In the genomic region with DNA sequence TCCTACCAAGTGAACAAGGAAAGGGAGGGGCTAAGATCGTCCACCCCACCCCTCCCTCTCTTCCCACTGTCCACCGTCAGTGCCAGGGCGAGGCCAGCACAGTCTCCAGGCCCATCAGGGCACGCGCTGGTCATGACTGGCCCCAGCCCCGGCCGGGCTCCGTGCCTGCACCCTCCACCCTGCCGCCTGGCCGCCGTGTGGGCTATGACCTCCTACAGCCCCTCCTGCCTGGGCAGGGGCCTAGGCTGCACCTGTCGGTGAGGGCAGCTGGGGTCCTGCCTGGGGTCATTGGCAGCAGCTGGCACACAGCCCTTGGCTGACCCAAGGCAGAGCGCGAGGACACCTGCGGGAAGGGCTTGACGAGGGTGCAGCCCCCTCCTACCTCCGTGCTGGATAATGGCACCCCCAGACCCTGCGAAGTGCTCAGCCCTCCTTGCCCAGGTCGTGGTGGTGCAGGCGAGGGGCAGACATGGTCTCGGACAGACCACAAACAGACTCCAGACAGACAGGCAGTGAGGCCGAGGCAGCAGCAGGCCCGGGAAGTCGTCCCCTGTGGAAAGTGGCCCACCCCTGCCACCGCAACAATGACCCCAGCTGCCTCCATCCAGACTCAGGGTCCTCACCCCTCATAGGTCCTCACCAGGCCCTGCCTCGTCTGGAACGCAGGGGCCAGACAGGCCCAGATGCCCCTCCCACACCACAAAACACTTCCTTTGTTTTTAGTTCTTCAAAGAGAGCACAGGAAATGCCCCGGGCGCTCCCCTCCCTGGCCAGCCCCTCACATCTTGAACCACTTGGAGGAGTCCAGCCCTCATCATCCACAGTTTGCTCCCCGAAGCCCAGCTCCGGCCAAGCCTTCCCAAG, we compare ENCODE assay signal across 12 cellular contexts. TPM values are rescaled to one million over a fixed set of nuclear protein-coding genes. Genes with fewer than 3 reads are reported as not detected.
DNase-seq lines count a peak whose midpoint lies in the region; ATAC-seq and TF ChIP-seq lines count a peak whose summit lies in the region.
"Had no signal": no experiment of that assay in that cellular context is flagged by ENCODE, and none has a peak within 500 bp of the region (broad histone marks: within the 10 kb centered on the region; RNA-seq: fewer than 3 reads in every experiment).

No MANE protein-coding gene starts in this region.

- no peak overlapping the region for H3K4me3 Mint-ChIP-seq in activated CD4-positive, alpha-beta T cell treated with anti-CD3 and anti-CD28 coated beads for 36 hours
- no peak overlapping the region for H3K4me3 Mint-ChIP-seq in glutamatergic neuron (ENCODE audit: unreplicated experiment)

- peaks cover 2% of the 10 kb centered on the region for H3K27me3 ChIP-seq in NT2/D1 (ENCODE audit: insufficient read depth, insufficient read length)

- intact Hi-C loops in activated CD4-positive, alpha-beta T cell treated with anti-CD3 and anti-CD28 coated beads for 36 hours (cut with DNase I, micrococcal nuclease), result no loop called here
- intact Hi-C loops in posterior vena cava (cut with DNase I), result no loop called here

- H3K27me3 Mint-ChIP-seq in activated CD4-positive, alpha-beta T cell treated with anti-CD3 and anti-CD28 coated beads for 36 hours, result no peaks in the 10 kb centered on the region
- peaks cover 2% of the 10 kb centered on the region for H3K27me3 Mint-ChIP-seq in glutamatergic neuron (ENCODE audit: unreplicated experiment)
- H3K27me3 Mint-ChIP-seq: naive thymus-derived CD4-positive, alpha-beta T cell had no signal

- H3K4me1 Mint-ChIP-seq in activated CD4-positive, alpha-beta T cell treated with anti-CD3 and anti-CD28 coated beads for 36 hours, result peaks cover 9% of the 10 kb centered on the region
- no peaks in the 10 kb centered on the region for H3K4me1 Mint-ChIP-seq in glutamatergic neuron (ENCODE audit: low read depth, unreplicated experiment)

- no peaks in the 10 kb centered on the region for H3K36me3 ChIP-seq in NT2/D1 (ENCODE audit: insufficient read depth, insufficient read length, low read length)

- no peaks in the 10 kb centered on the region for H3K9me3 ChIP-seq in NT2/D1 (ENCODE audit: insufficient read depth, low read length)

- POLR2A ChIA-PET in activated CD4-positive, alpha-beta T cell treated with anti-CD3 and anti-CD28 coated beads for 36 hours (lab: Charles Lee), result no interaction called here

- no peaks in the 10 kb centered on the region for H3K36me3 Mint-ChIP-seq in activated CD4-positive, alpha-beta T cell treated with anti-CD3 and anti-CD28 coated beads for 36 hours (ENCODE audit: low read depth)
- H3K36me3 Mint-ChIP-seq in glutamatergic neuron (ENCODE audit: unreplicated experiment), result no peaks in the 10 kb centered on the region
- H3K36me3 Mint-ChIP-seq: naive thymus-derived CD4-positive, alpha-beta T cell had no signal

- no peak for TF ChIP-seq CTCF in glutamatergic neuron (IDR thresholded peaks at IDR 0.05; ENCODE audit: partially characterized antibody, unreplicated experiment)

- no peak overlapping the region for H3K27ac Mint-ChIP-seq in activated CD4-positive, alpha-beta T cell treated with anti-CD3 and anti-CD28 coated beads for 36 hours
- no peak overlapping the region for H3K27ac Mint-ChIP-seq in glutamatergic neuron (ENCODE audit: unreplicated experiment)

- peaks cover 11% of the 10 kb centered on the region for H3K4me1 ChIP-seq in NT2/D1 (ENCODE audit: insufficient read depth, insufficient read length)

- CTCF ChIA-PET in activated CD4-positive, alpha-beta T cell treated with anti-CD3 and anti-CD28 coated beads for 36 hours (lab: Charles Lee), result interaction anchor here (0.8 kb wide), 1 partner anchor 143 kb away, joined by 3 read pairs; no protein-coding TSS in a partner anchor

- ATAC-seq in activated CD4-positive, alpha-beta T cell treated with anti-CD3 and anti-CD28 coated beads for 36 hours, result no peak
- no peak for ATAC-seq in left lobe of liver
- ATAC-seq: naive thymus-derived CD4-positive, alpha-beta T cell; PC-3 had no signal

- H3K9me3 Mint-ChIP-seq in activated CD4-positive, alpha-beta T cell treated with anti-CD3 and anti-CD28 coated beads for 36 hours (ENCODE audit: low read depth), result no peaks in the 10 kb centered on the region
- H3K9me3 Mint-ChIP-seq in glutamatergic neuron (ENCODE audit: unreplicated experiment), result no peaks in the 10 kb centered on the region
- H3K9me3 Mint-ChIP-seq: naive thymus-derived CD4-positive, alpha-beta T cell had no signal

- DNase-seq in activated CD4-positive, alpha-beta T cell treated with anti-CD3 and anti-CD28 coated beads for 36 hours, result peak; percentile 4
- DNase-seq in activated CD4-positive, alpha-beta T cell treated with anti-CD3 and anti-CD28 coated beads, Interleukin-2, amount 50 U/mL, for 4 hours, result no peak
- DNase-seq in NT2/D1 (ENCODE audit: low read depth, low spot score), result no peak
- DNase-seq in glutamatergic neuron, result peak; percentile 12
- peak; percentile 59 for DNase-seq in posterior vena cava (ENCODE audit: low spot score)
- no peak for DNase-seq in left lobe of liver (ENCODE audit: low spot score)
- DNase-seq in UCSD-AML1 (lab: John Stamatoyannopoulos, UW; ENCODE audit: unreplicated experiment), result no peak
- no peak for DNase-seq in HCEC 1CT
- DNase-seq: hypothalamus; naive thymus-derived CD4-positive, alpha-beta T cell; NCI-H2029 treated with DMSO at 0.1 percent for 48 hours; PC-3 had no signal

- H3K9ac ChIP-seq in NT2/D1 (ENCODE audit: insufficient read length, low read depth), result peak overlapping the region; percentile 34

- no peak overlapping the region for H3K4me3 ChIP-seq in NT2/D1 (ENCODE audit: insufficient read length, low read depth)

RNA-seq across cellular contexts. Expression of gene GPC1, which starts 43.1 kb away (rescaled TPM):
- total RNA-seq in activated CD4-positive, alpha-beta T cell treated with anti-CD3 and anti-CD28 coated beads for 36 hours, result 1 to 10 TPM; 1.7 to 2.0 TPM
- total RNA-seq in glutamatergic neuron (ENCODE audit: unreplicated experiment), result 155 TPM
- total RNA-seq in posterior vena cava, result 10 to 100 TPM; 69.5 to 83.1 TPM
- 29.4 TPM for total RNA-seq in left lobe of liver

Comparison
In these comparisons a context has a peak if more than half of its experiments do, and no peak if none do; other contexts are left out.
1. DNase-seq: peak in activated CD4-positive, alpha-beta T cell treated with anti-CD3 and anti-CD28 coated beads for 36 hours (single experiment), glutamatergic neuron (single experiment) and posterior vena cava (single experiment); none in activated CD4-positive, alpha-beta T cell treated with anti-CD3 and anti-CD28 coated beads, Interleukin-2, amount 50 U/mL, for 4 hours (0 of 2), NT2/D1 (single experiment), left lobe of liver (single experiment), UCSD-AML1 (single experiment) and HCEC 1CT (single experiment).
2. RNA of gene GPC1, which starts 43.1 kb away (total RNA-seq): 155 TPM in glutamatergic neuron (single experiment), 69.5 to 83.1 TPM in posterior vena cava and 29.4 TPM in left lobe of liver (single experiment); 1.7 to 2.0 TPM in activated CD4-positive, alpha-beta T cell treated with anti-CD3 and anti-CD28 coated beads for 36 hours; every median in the first group is over 10 times any median in the second.